10 cellular contexts compared by ENCODE assay signal in the genomic region with DNA sequence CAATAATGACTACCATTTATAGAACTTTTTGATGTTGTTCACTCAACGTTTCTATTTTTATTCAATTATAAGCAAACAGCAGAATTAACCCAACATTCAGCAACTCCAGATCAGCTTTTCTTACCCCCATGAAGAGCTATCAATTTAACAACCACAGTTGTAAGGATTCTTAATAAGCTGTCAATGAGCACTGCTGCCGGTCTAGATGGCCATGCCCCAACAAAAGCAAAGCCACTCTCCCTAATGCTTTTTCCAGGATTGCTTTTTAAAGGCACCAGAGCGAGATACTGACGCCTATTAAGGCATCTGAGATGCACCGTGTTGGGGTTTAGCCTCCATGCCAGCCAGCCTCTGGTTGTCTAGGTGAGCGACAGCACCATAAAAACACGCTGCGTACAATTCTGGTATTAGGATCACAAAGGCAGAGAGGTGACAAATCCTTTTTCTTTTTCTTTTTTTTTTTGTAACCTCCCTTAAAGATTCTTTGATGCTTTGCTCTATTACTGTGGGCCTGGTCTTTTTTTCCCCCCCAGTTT. TPM values are rescaled to one million over a fixed set of nuclear protein-coding genes. Genes with fewer than 3 reads are reported as not detected.
DNase-seq lines count a peak whose midpoint lies in the region; ATAC-seq, FAIRE-seq and TF ChIP-seq lines count a peak whose summit lies in the region.
"Had no signal": no experiment of that assay in that cellular context is flagged by ENCODE, and none has a peak within 500 bp of the region (broad histone marks: within the 10 kb centered on the region; RNA-seq: fewer than 3 reads in every experiment).

No MANE protein-coding gene starts in this region.

- no peaks in the 10 kb centered on the region for H3K27me3 ChIP-seq in DND-41 (ENCODE audit: insufficient read depth, low read length, poor library complexity)
- H3K27me3 ChIP-seq in OCI-LY1 (ENCODE audit: insufficient read depth, low read length): no peaks in the 10 kb centered on the region
- no peaks in the 10 kb centered on the region for H3K27me3 ChIP-seq in gastrocnemius medialis
- no peaks in the 10 kb centered on the region for H3K27me3 ChIP-seq in pancreas
- H3K27me3 ChIP-seq: ascending aorta had no signal

- TF ChIP-seq CTCF in DND-41 (IDR thresholded peaks at IDR 0.05; ENCODE audit: borderline replicate concordance, extremely low read depth, low read length, poor library complexity, severe bottlenecking): no peak
- TF ChIP-seq CTCF in OCI-LY1 (IDR thresholded peaks at IDR 0.05; ENCODE audit: low read length): no peak
- TF ChIP-seq CTCF in natural killer cell (IDR thresholded peaks at IDR 0.05): no peak
- no peak for TF ChIP-seq CTCF in gastrocnemius medialis (IDR thresholded peaks at IDR 0.05 in 4 of 5, conservative IDR thresholded peaks at IDR 0.05 in 1 of 5)
- no peak for TF ChIP-seq CTCF in pancreas (IDR thresholded peaks at IDR 0.05)

- no peak overlapping the region for H3K4me2 ChIP-seq in DND-41 (ENCODE audit: insufficient read depth, low read length)
- H3K4me2 ChIP-seq in OCI-LY1 (ENCODE audit: low read length): peak overlapping the region; percentile 72

- H3K36me3 ChIP-seq in DND-41 (ENCODE audit: insufficient read depth, low read length) (peaks cover 6% of the 10 kb centered on the region; the same call in 1 of the 2 replicates), OCI-LY1 (ENCODE audit: insufficient read depth, low read length) (peaks cover 19% of the 10 kb centered on the region; the same call in 1 of the 2 replicates), gastrocnemius medialis (no peaks in the 10 kb centered on the region), pancreas (no peaks in the 10 kb centered on the region)
- H3K36me3 ChIP-seq: ascending aorta had no signal

- no peaks in the 10 kb centered on the region for H3K27me3 Mint-ChIP-seq in natural killer cell (ENCODE audit: low read depth in 2 of 2)

- no peak overlapping the region for H2AFZ ChIP-seq in DND-41 (ENCODE audit: low read depth, low read length)
- H2AFZ ChIP-seq in OCI-LY1 (ENCODE audit: low read length): no peak overlapping the region

- H4K20me1 ChIP-seq in DND-41 (ENCODE audit: insufficient read depth, low read length) (no peaks in the 10 kb centered on the region), OCI-LY1 (ENCODE audit: insufficient read depth, low read length) (no peaks in the 10 kb centered on the region)

- peaks cover 10% of the 10 kb centered on the region for H3F3A ChIP-seq in OCI-LY1 (ENCODE audit: insufficient read depth, low read length)

- peak overlapping the region; percentile 90 for H3K4me3 Mint-ChIP-seq in natural killer cell

- H3K9me3 Mint-ChIP-seq in natural killer cell: no peaks in the 10 kb centered on the region

- TF ChIP-seq POLR2A in gastrocnemius medialis (IDR thresholded peaks at IDR 0.05): no peak

- peaks cover 87 to 88% of the 10 kb centered on the region in 2 donors for H3K4me1 Mint-ChIP-seq in natural killer cell

- H3K4me3 ChIP-seq in DND-41 (ENCODE audit: low read depth in 1 of 2, low read length in 2 of 2) (no peak overlapping the region), OCI-LY1 (ENCODE audit: low read depth, low read length, poor library complexity, severe bottlenecking) (peak overlapping the region; percentile 52), gastrocnemius medialis (no peak overlapping the region), pancreas (no peak overlapping the region)
- H3K4me3 ChIP-seq: ascending aorta had no signal

- H3K4me1 ChIP-seq in DND-41 (ENCODE audit: insufficient read depth, low read length): peaks cover 90% of the 10 kb centered on the region
- peaks cover 100% of the 10 kb centered on the region for H3K4me1 ChIP-seq in OCI-LY1 (ENCODE audit: insufficient read depth, low read length, severe bottlenecking)
- H3K4me1 ChIP-seq in gastrocnemius medialis: no peaks in the 10 kb centered on the region
- H3K4me1 ChIP-seq in pancreas: peaks cover 0 to 8% (median 8%) of the 10 kb centered on the region in 3 donors
- H3K4me1 ChIP-seq: ascending aorta had no signal

- intact Hi-C loops in natural killer cell (cut with micrococcal nuclease): no loop called here
- intact Hi-C loops in gastrocnemius medialis (cut with DNase I; ENCODE audit: low total_unique reads): no loop called here
- intact Hi-C loops in pancreas (cut with DNase I): no loop called here

- WGBS in pancreas, 2 donors: 76 to 82% methylated on average over 8 of the region's 8 CpGs

- H3K36me3 Mint-ChIP-seq in natural killer cell: peaks cover 7% of the 10 kb centered on the region

- no peak for FAIRE-seq in pancreas (lab: Jason Lieb, UNC)

- peak overlapping the region; percentile 88 to 90 for H3K27ac Mint-ChIP-seq in natural killer cell

- in situ Hi-C loops in gastrocnemius medialis (cut with MboI; ENCODE audit: low sequenced_read_pairs in 4 of 4): no loop called here

- no peak overlapping the region for H3K9ac ChIP-seq in DND-41 (ENCODE audit: low read depth, low read length)
- peak overlapping the region; percentile 66 for H3K9ac ChIP-seq in OCI-LY1 (ENCODE audit: low read length)

- peak overlapping the region; percentile 37 for H3K27ac ChIP-seq in DND-41 (ENCODE audit: low read length)
- H3K27ac ChIP-seq in OCI-LY1 (ENCODE audit: low read depth, low read length, poor library complexity, severe bottlenecking): peak overlapping the region; percentile 100
- H3K27ac ChIP-seq in gastrocnemius medialis: no peak overlapping the region
- no peak overlapping the region for H3K27ac ChIP-seq in pancreas

- no peaks in the 10 kb centered on the region for H3K9me3 ChIP-seq in DND-41 (ENCODE audit: insufficient read depth, low read length, severe bottlenecking)
- no peaks in the 10 kb centered on the region for H3K9me3 ChIP-seq in OCI-LY1 (ENCODE audit: low read length)
- H3K9me3 ChIP-seq in gastrocnemius medialis: no peaks in the 10 kb centered on the region
- no peaks in the 10 kb centered on the region for H3K9me3 ChIP-seq in pancreas
- H3K9me3 ChIP-seq: ascending aorta had no signal

- H3K9me2 ChIP-seq in OCI-LY1 (ENCODE audit: low read depth, low read length): no peaks in the 10 kb centered on the region

- no peak for DNase-seq in DND-41
- peak; percentile 47 for DNase-seq in activated naive CD4-positive, alpha-beta T cell treated with Interleukin-2 at 50 U/mL for 16 hours
- no peak for DNase-seq in natural killer cell
- no peak for DNase-seq in gastrocnemius medialis
- DNase-seq in pancreas: no peak

- peaks cover 55% of the 10 kb centered on the region for H3K79me2 ChIP-seq in DND-41 (ENCODE audit: insufficient read depth, low read length)
- peaks cover 40% of the 10 kb centered on the region for H3K79me2 ChIP-seq in OCI-LY1 (ENCODE audit: insufficient read depth, low read length)

- no peak for ATAC-seq in DND-41 (ENCODE audit: insufficient read depth, low read depth)
- ATAC-seq in natural killer cell: peak in 1 of 3 donors; percentile 17
- no peak for ATAC-seq in GM19467 (IDR thresholded peaks at IDR 0.05; ENCODE audit: unreplicated experiment)
- ATAC-seq in gastrocnemius medialis: no peak
- ATAC-seq in HG03520 (IDR thresholded peaks at IDR 0.05; ENCODE audit: unreplicated experiment): no peak
- ATAC-seq in pancreas: no peak

RNA-seq across cellular contexts. Expression of a gene that starts 39.5 kb away (rescaled TPM):
- 1,000 to 10,000 TPM; 1,142 to 1,334 (median 1,200) TPM for total RNA-seq in natural killer cell
- 10 to 100 TPM in 1 of 4 donors, 1 to 10 TPM in 3; 1.7 to 10.4 (median 5.3) TPM for total RNA-seq in gastrocnemius medialis
- 10 to 100 TPM in 2 of 6 donors, 1 to 10 TPM in 4; 1.6 to 20.5 (median 5.4) TPM for total RNA-seq in pancreas
- under 1 TPM; 0.59 to 0.76 TPM for polyA plus RNA-seq in pancreas
- total RNA-seq: epithelial cell of proximal tubule had no signal

Comparison
In these comparisons a context has a peak if more than half of its experiments do, and no peak if none do; other contexts are left out.
1. H3K27ac ChIP-seq: peak in DND-41 (single experiment) and OCI-LY1 (single experiment); none in gastrocnemius medialis (0 of 4) and pancreas (0 of 4).
2. RNA of a gene that starts 39.5 kb away (total RNA-seq): 1,142 to 1,334 TPM in natural killer cell; 1.7 to 10.4 TPM in gastrocnemius medialis and 1.6 to 20.5 TPM in pancreas; every median in the first group is over 10 times any median in the second.